In the genomic region with DNA sequence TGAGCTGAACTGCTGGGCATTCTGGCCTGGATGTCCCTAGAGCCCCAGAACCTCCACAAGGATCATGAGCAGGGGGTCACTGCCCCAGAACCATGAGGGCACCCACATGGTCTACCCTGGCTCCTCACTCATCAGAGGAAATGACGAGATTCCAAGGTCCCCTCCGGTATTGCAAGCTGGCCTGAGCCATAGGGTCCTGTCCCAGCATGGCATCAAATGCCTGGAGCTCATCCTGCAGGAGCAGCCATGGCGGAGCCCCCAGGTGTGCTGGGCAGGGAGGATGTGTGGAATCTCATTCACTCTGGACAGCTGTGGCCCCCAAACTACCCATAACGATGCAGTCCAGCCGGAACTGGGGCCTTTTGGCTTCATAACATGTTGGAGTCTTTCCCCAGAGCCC, we compare ENCODE assay signal across 18 cellular contexts.
DNase-seq lines count a peak whose midpoint lies in the region; ATAC-seq and TF ChIP-seq lines count a peak whose summit lies in the region.
"Had no signal": no experiment of that assay in that cellular context is flagged by ENCODE, and none has a peak within 500 bp of the region (broad histone marks: within the 10 kb centered on the region; RNA-seq: fewer than 3 reads in every experiment).

No MANE protein-coding gene starts in this region.

- H2BK5ac ChIP-seq in H9 (ENCODE audit: insufficient read length, low read length) = no peak overlapping the region

- H3K79me2 ChIP-seq in H9 (ENCODE audit: insufficient read depth, low read length) = no peaks in the 10 kb centered on the region

- no peak overlapping the region for H3K4me2 ChIP-seq in H9 (ENCODE audit: insufficient read depth, insufficient read length, low read length)

- H3K14ac ChIP-seq in H9 (ENCODE audit: insufficient read depth, low read length) = no peak overlapping the region

- peak; percentile 22 for DNase-seq in activated T-cell treated with anti-CD3 and anti-CD28 coated beads, Interleukin-2, amount 50 U/mL, for 24 hours
- DNase-seq in activated T-cell treated with anti-CD3 and anti-CD28 coated beads, Interleukin-2, amount 50 U/mL, for 48 hours = no peak
- DNase-seq in H9 (peak; percentile 15), iPS-NIHi7 (ENCODE audit: extremely low spot score) (peak; percentile 4), upper lobe of right lung (peak; percentile 53), HCEC 1CT (no peak), retina (no peak)
- DNase-seq: BE2C, Karpas-422, MG63, NCI-H1092, NCI-H146, NCI-H2029 treated with DMSO at 0.1 percent for 48 hours, NCI-H446 treated with DMSO at 0.1 percent for 48 hours, NCI-H69, SJCRH30 had no signal

- H2BK12ac ChIP-seq in H9 (ENCODE audit: insufficient read length, low read depth, low read length) = no peak overlapping the region

- H3K23me2 ChIP-seq in H9 (ENCODE audit: insufficient read length, low read depth, low read length, poor library complexity, severe bottlenecking) = no peaks in the 10 kb centered on the region

- H3K36me3 ChIP-seq in upper lobe of right lung = no peaks in the 10 kb centered on the region
- H3K36me3 ChIP-seq: BE2C, MG63, SJCRH30 had no signal

- no peak overlapping the region for H3K4me3 ChIP-seq in upper lobe of right lung
- H3K4me3 ChIP-seq: MG63, SJCRH30 had no signal

- no CpG with 5 or more reads among the region's 5 CpGs for WGBS in H9 (ENCODE audit: extremely low coverage, insufficient read length, low lambda C conversion rate)

- TF ChIP-seq CTCF in H9 (conservative IDR thresholded peaks at IDR 0.05) (no peak), upper lobe of right lung (IDR thresholded peaks at IDR 0.05) (no peak)

- no peaks in the 10 kb centered on the region for H4K20me1 ChIP-seq in H9 (ENCODE audit: control insufficient read depth, insufficient read depth, insufficient read length)

- ATAC-seq in upper lobe of right lung = no peak
- no peak for ATAC-seq in HG03095 (IDR thresholded peaks at IDR 0.05; ENCODE audit: unreplicated experiment)

- no peaks in the 10 kb centered on the region for H3K27me3 ChIP-seq in H9 (ENCODE audit: insufficient read depth, low read length)
- no peaks in the 10 kb centered on the region for H3K27me3 ChIP-seq in upper lobe of right lung
- H3K27me3 ChIP-seq: BE2C, MG63, SJCRH30 had no signal

- H3K27me3 Mint-ChIP-seq in activated T-cell treated with anti-CD3 and anti-CD28 coated beads, Interleukin-2, amount 50 U/mL, for 24 hours = no peaks in the 10 kb centered on the region
- H3K27me3 Mint-ChIP-seq in H9 (ENCODE audit: low read depth) = peaks cover 7% of the 10 kb centered on the region

- H2BK15ac ChIP-seq in H9 (ENCODE audit: low read depth, low read length) = no peak overlapping the region

- H3T11ph ChIP-seq in H9 (ENCODE audit: low read length) = no peak overlapping the region

- no peak overlapping the region for H3K9ac ChIP-seq in H9 (ENCODE audit: extremely low read depth, insufficient read length, low read length)

- peaks cover 20% of the 10 kb centered on the region for H3K36me3 Mint-ChIP-seq in activated T-cell treated with anti-CD3 and anti-CD28 coated beads, Interleukin-2, amount 50 U/mL, for 24 hours (ENCODE audit: low read depth)
- H3K36me3 Mint-ChIP-seq in H9 (ENCODE audit: insufficient read depth in 1 of 3, low read depth in 3 of 3) = no peaks in the 10 kb centered on the region; a peak in 2 of 7 replicates
- H3K36me3 Mint-ChIP-seq: IgD-negative memory B cell had no signal

- no peak overlapping the region for H3K4me3 Mint-ChIP-seq in activated T-cell treated with anti-CD3 and anti-CD28 coated beads, Interleukin-2, amount 50 U/mL, for 24 hours
- no peak overlapping the region for H3K4me3 Mint-ChIP-seq in H9
- H3K4me3 Mint-ChIP-seq: IgD-negative memory B cell had no signal

- H4K8ac ChIP-seq in H9 (replicated peaks; ENCODE audit: insufficient read length, low read depth, low read length) = no peak overlapping the region

- no peak overlapping the region for H4K91ac ChIP-seq in H9 (ENCODE audit: insufficient read length, low read depth, low read length)

- peaks cover 8% of the 10 kb centered on the region for H3K4me1 Mint-ChIP-seq in activated T-cell treated with anti-CD3 and anti-CD28 coated beads, Interleukin-2, amount 50 U/mL, for 24 hours (ENCODE audit: low read depth)
- peaks cover 0 to 5% of the 10 kb centered on the region in 2 experiments; a peak in 2 of 4 replicates for H3K4me1 Mint-ChIP-seq in H9

- no peak overlapping the region for H3K23ac ChIP-seq in H9 (ENCODE audit: insufficient read length, low read depth, low read length)

- no peak overlapping the region for H3K56ac ChIP-seq in H9 (ENCODE audit: insufficient read length, low read depth, low read length)

- H3K27ac ChIP-seq in H9 (ENCODE audit: insufficient read length, low read depth, low read length) (no peak overlapping the region), upper lobe of right lung (no peak overlapping the region)
- H3K27ac ChIP-seq: SJCRH30 had no signal

- no peak overlapping the region for H2AK5ac ChIP-seq in H9 (ENCODE audit: insufficient read length, low read length)

- intact Hi-C loops in upper lobe of right lung (cut with DNase I) = no loop called here

- no peaks in the 10 kb centered on the region for H3K79me1 ChIP-seq in H9 (ENCODE audit: insufficient read depth, low read depth, low read length, poor library complexity, severe bottlenecking)

- no peak overlapping the region for H3K27ac Mint-ChIP-seq in activated T-cell treated with anti-CD3 and anti-CD28 coated beads, Interleukin-2, amount 50 U/mL, for 24 hours
- no peak overlapping the region for H3K27ac Mint-ChIP-seq in H9
- H3K27ac Mint-ChIP-seq: IgD-negative memory B cell had no signal

- H4K5ac ChIP-seq in H9 (ENCODE audit: insufficient read length, low read depth, low read length) = no peak overlapping the region

- H3K9me3 Mint-ChIP-seq in activated T-cell treated with anti-CD3 and anti-CD28 coated beads, Interleukin-2, amount 50 U/mL, for 24 hours = no peaks in the 10 kb centered on the region
- H3K9me3 Mint-ChIP-seq in H9 = no peaks in the 10 kb centered on the region; a peak in 2 of 5 replicates
- H3K9me3 Mint-ChIP-seq: IgD-negative memory B cell had no signal

- H3K18ac ChIP-seq in H9 (ENCODE audit: insufficient read length, low read depth, low read length) = no peak overlapping the region

- H3K4ac ChIP-seq in H9 (ENCODE audit: low read depth, low read length) = no peak overlapping the region

- no peak overlapping the region for H2BK120ac ChIP-seq in H9 (ENCODE audit: low read depth, low read length, poor library complexity, severe bottlenecking)

- no peak overlapping the region for H2BK20ac ChIP-seq in H9 (ENCODE audit: low read depth, low read length, poor library complexity, severe bottlenecking)

- H3K9me3 ChIP-seq in H9 (ENCODE audit: control insufficient read depth, low read depth, low read length) = no peaks in the 10 kb centered on the region
- no peaks in the 10 kb centered on the region for H3K9me3 ChIP-seq in upper lobe of right lung
- H3K9me3 ChIP-seq: MG63, SJCRH30 had no signal

- H3K4me1 ChIP-seq in H9 (ENCODE audit: insufficient read depth, low read length) (no peaks in the 10 kb centered on the region), upper lobe of right lung (no peaks in the 10 kb centered on the region)
- H3K4me1 ChIP-seq: SJCRH30 had no signal

- no peak overlapping the region for H2AFZ ChIP-seq in H9 (ENCODE audit: low read length)

Comparison
In these comparisons a context has a peak if more than half of its experiments do, and no peak if none do; other contexts are left out.
1. DNase-seq: peak in activated T-cell treated with anti-CD3 and anti-CD28 coated beads, Interleukin-2, amount 50 U/mL, for 24 hours (single experiment), H9 (single experiment), iPS-NIHi7 (single experiment) and upper lobe of right lung (single experiment); none in activated T-cell treated with anti-CD3 and anti-CD28 coated beads, Interleukin-2, amount 50 U/mL, for 48 hours (0 of 2), HCEC 1CT (single experiment) and retina (single experiment).